In genomic region chr1:88685239-88685604, GRCh38 we compare ENCODE assay signal across 8 cellular contexts. TPM values are rescaled to one million over a fixed set of nuclear protein-coding genes. Genes with fewer than 3 reads are reported as not detected.
A peak's percentile ranks its signal among the peaks of the same experiment; 100 is the strongest.
DNase-seq lines count a peak whose midpoint lies in the region; TF ChIP-seq lines count a peak whose summit lies in the region.

No MANE protein-coding gene starts in this region.

- H3K9me3 ChIP-seq in mononuclear cell (ENCODE audit: low read depth, low read length), result no peaks in the 10 kb centered on the region

- H3K4me3 ChIP-seq in GM12875 (ENCODE audit: low read depth, low read length) (peak overlapping the region; percentile 84), KMS-11 (IDR thresholded peaks at IDR 0.05; ENCODE audit: insufficient read depth, low read depth, low read length) (no peak overlapping the region), mononuclear cell (ENCODE audit: low read length) (peak overlapping the region; percentile 86)

- H3K4me1 ChIP-seq in KMS-11 (ENCODE audit: low read depth, poor library complexity, severe bottlenecking) (peaks cover 19% of the 10 kb centered on the region), mononuclear cell (ENCODE audit: insufficient read depth, low read length) (peaks cover 11% of the 10 kb centered on the region)

- BruUV-seq in MCF 10A (replicated peaks; lab: Mats Ljungman, UMichigan), result TSS peak; percentile 47

- CTCF ChIA-PET in MCF 10A (lab: Yijun Ruan, JAX), result interaction anchor here (0.6 to 6.9 kb wide), 7 partner anchors 30 to 623 kb away, joined by 3 to 38 read pairs (median 3); no protein-coding TSS in a partner anchor

- peak overlapping the region; percentile 87 for H3K27ac Mint-ChIP-seq in MCF 10A (ENCODE audit: low read depth, unreplicated experiment)

- peak overlapping the region; percentile 75 for H3K9ac ChIP-seq in KMS-11

- peaks cover 9% of the 10 kb centered on the region for H3K4me1 Mint-ChIP-seq in MCF 10A (ENCODE audit: insufficient read depth, unreplicated experiment)

- peak; percentile 31 for DNase-seq in MCF 10A (ENCODE audit: unreplicated experiment)
- no peak for DNase-seq in stimulated activated CD8-positive, alpha-beta memory T cell treated with anti-CD3 and anti-CD28 coated beads, Interleukin-4, amount 100 ng/mL, for 48 hours
- DNase-seq in HCEC 1CT, result no peak
- DNase-seq in GM13976 (ENCODE audit: low spot score), result no peak
- DNase-seq in NCI-H1694 treated with DMSO at 0.1 percent for 48 hours (lab: John Stamatoyannopoulos, UW), result no peak

- TF ChIP-seq CTCF in GM12875 (IDR thresholded peaks at IDR 0.05; ENCODE audit: borderline replicate concordance, insufficient read depth, low read depth, low read length) (no peak), KMS-11 (conservative IDR thresholded peaks at IDR 0.05; ENCODE audit: low read depth, low read length) (no peak), MCF 10A (IDR thresholded peaks at IDR 0.05; ENCODE audit: unreplicated experiment) (no peak), GM13976 (IDR thresholded peaks at IDR 0.05; ENCODE audit: borderline replicate concordance, control extremely low read depth, extremely low read depth, insufficient read depth, missing control alignments) (no peak)

- peaks cover 43% of the 10 kb centered on the region for H3K79me2 ChIP-seq in KMS-11 (ENCODE audit: insufficient read depth, low read depth)

- POLR2A ChIA-PET in MCF 10A (lab: Yijun Ruan, JAX), result interaction anchor here (0.7 to 4.6 kb wide), 17 partner anchors 11 to 205 kb away, joined by 3 to 53 read pairs (median 5); partner anchors contain the start of gene GTF2B

- no peaks in the 10 kb centered on the region for H3K9me3 Mint-ChIP-seq in MCF 10A (ENCODE audit: unreplicated experiment)

- peak overlapping the region; percentile 86 for H3K27ac ChIP-seq in KMS-11

- no peaks in the 10 kb centered on the region for H3K36me3 ChIP-seq in KMS-11 (ENCODE audit: insufficient read depth)

- H3K4me3 Mint-ChIP-seq in MCF 10A (ENCODE audit: unreplicated experiment), result peak overlapping the region; percentile 96

- H4K20me1 ChIP-seq in KMS-11 (ENCODE audit: insufficient read depth), result no peaks in the 10 kb centered on the region

- intact Hi-C loops in MCF 10A (cut with micrococcal nuclease), result loop anchor here (2.0 kb wide), 2 partner anchors 46 to 76 kb away; no protein-coding TSS in a partner anchor

- H3K4me2 ChIP-seq in KMS-11, result peak overlapping the region; percentile 78

- H3K27me3 ChIP-seq in KMS-11 (ENCODE audit: insufficient read depth, low read depth), result no peaks in the 10 kb centered on the region
- no peaks in the 10 kb centered on the region for H3K27me3 ChIP-seq in mononuclear cell (ENCODE audit: insufficient read depth, low read length)

- H3K27me3 Mint-ChIP-seq in MCF 10A (ENCODE audit: insufficient read depth, unreplicated experiment), result no peaks in the 10 kb centered on the region

- peaks cover 7% of the 10 kb centered on the region for H3K36me3 Mint-ChIP-seq in MCF 10A (ENCODE audit: insufficient read depth, unreplicated experiment)

- H2AFZ ChIP-seq in KMS-11 (ENCODE audit: low read depth), result peak overlapping the region; percentile 57

- in situ Hi-C loops in GM13976 (cut with MboI; ENCODE audit: low sequenced_read_pairs, unreplicated experiment), result no loop called here

RNA-seq across cellular contexts. Expression of gene PKN2, which starts 1.1 kb away (rescaled TPM):
- total RNA-seq in MCF 10A (2022) (35.4 and 40.2 TPM in 2 replicates), mononuclear cell (74.3 TPM)
